8 cellular contexts compared by ENCODE assay signal in genomic region chr2:202634556-202635440, GRCh38. TPM values are rescaled to one million over a fixed set of nuclear protein-coding genes. Genes with fewer than 3 reads are reported as not detected.
A peak's percentile ranks its signal among the peaks of the same experiment; 100 is the strongest.
DNase-seq lines count a peak whose midpoint lies in the region; ATAC-seq and TF ChIP-seq lines count a peak whose summit lies in the region.

Gene FAM117B (plus strand): TSS chr2:202634969. CDS start chr2:202635188, 219 bp downstream.

- intact Hi-C loops in Panc1 (cut with micrococcal nuclease; ENCODE audit: unreplicated experiment): no loop called here

- H3K4me1 ChIP-seq in KMS-11 (ENCODE audit: low read depth, poor library complexity, severe bottlenecking): peaks cover 15% of the 10 kb centered on the region
- H3K4me1 ChIP-seq in Panc1 (ENCODE audit: control insufficient read depth, insufficient read depth, low read length): peaks cover 26% of the 10 kb centered on the region
- H3K4me1 ChIP-seq in muscle layer of colon (ENCODE audit: insufficient read depth, low read length): peaks cover 5% of the 10 kb centered on the region

- in situ Hi-C loops in Panc1 (cut with HindIII; ENCODE audit: low pct_unique_long_range_greater_than_20kb, low sequenced_read_pairs): no loop called here

- H3K36me3 ChIP-seq in KMS-11 (ENCODE audit: insufficient read depth): no peaks in the 10 kb centered on the region
- no peaks in the 10 kb centered on the region; the same call in 1 of the 2 replicates for H3K36me3 ChIP-seq in Panc1 (ENCODE audit: control insufficient read depth, insufficient read depth, low read length)
- H3K36me3 ChIP-seq in muscle layer of colon (ENCODE audit: insufficient read depth, low read length): no peaks in the 10 kb centered on the region

- H3K4me3 ChIP-seq in KMS-11 (IDR thresholded peaks at IDR 0.05; ENCODE audit: insufficient read depth, low read depth, low read length) (peak within 1 kb of the TSS; percentile 18), Panc1 (ENCODE audit: low read depth in 2 of 2, low read length in 2 of 2) (peak within 1 kb of the TSS; percentile 76 to 87), muscle layer of colon (ENCODE audit: low read depth in 1 of 2, low read length in 2 of 2) (peak within 1 kb of the TSS; percentile 74 to 87)

- H3K27ac ChIP-seq in KMS-11: peak within 1 kb of the TSS; percentile 67
- peak within 1 kb of the TSS; percentile 81 for H3K27ac ChIP-seq in Panc1 (ENCODE audit: low read length)
- H3K27ac ChIP-seq in muscle layer of colon (ENCODE audit: low read depth, low read length): peak within 1 kb of the TSS; percentile 86

- no peaks in the 10 kb centered on the region for H4K20me1 ChIP-seq in KMS-11 (ENCODE audit: insufficient read depth)

- TF ChIP-seq CTCF in KMS-11 (conservative IDR thresholded peaks at IDR 0.05; ENCODE audit: low read depth, low read length) (no peak), Panc1 (IDR thresholded peaks at IDR 0.05) (no peak)

- POLR2A ChIA-PET in Panc1 (lab: Charles Lee): interaction anchor here (0.6 kb wide), 2 partner anchors 47 to 1061 kb away, joined by 3 read pairs; no protein-coding TSS in a partner anchor

- no TSS peak for BruUV-seq in Panc1 (replicated peaks; lab: Mats Ljungman, UMichigan)

- no peaks in the 10 kb centered on the region for H3K9me3 ChIP-seq in Panc1 (ENCODE audit: control insufficient read depth, insufficient read depth, low read depth, low read length)
- H3K9me3 ChIP-seq in muscle layer of colon (ENCODE audit: low read length): no peaks in the 10 kb centered on the region

- H3K9ac ChIP-seq in KMS-11 (peak within 1 kb of the TSS; percentile 73), muscle layer of colon (ENCODE audit: low read length) (peak within 1 kb of the TSS; percentile 8)

- ATAC-seq in GM21786 (IDR thresholded peaks at IDR 0.05; ENCODE audit: unreplicated experiment) (peak; percentile 86), Panc1 (peak; percentile 96), esophagus mucosa (peak; percentile 98)

- peak within 1 kb of the TSS; percentile 91 for H2AFZ ChIP-seq in KMS-11 (ENCODE audit: low read depth)

- CTCF ChIA-PET in Panc1 (lab: Charles Lee): interaction anchor here (0.7 kb wide), 2 partner anchors 255 to 876 kb away, joined by 3 to 11 read pairs; no protein-coding TSS in a partner anchor

- peak within 1 kb of the TSS; percentile 80 for H3K4me2 ChIP-seq in KMS-11

- DNase-seq in DMS79 treated with DMSO at 0.1 percent for 48 hours (lab: John Stamatoyannopoulos, UW) (peak; percentile 93), Panc1 (ENCODE audit: low read depth, low spot score) (peak; percentile 62)
- peak; percentile 99 for DNase-seq in activated T-cell treated with anti-CD3 and anti-CD28 coated beads, Interleukin-2, amount 50 U/mL, for 48 hours
- peak; percentile 92 to 95 for DNase-seq in stimulated activated CD8-positive, alpha-beta memory T cell treated with anti-CD3 and anti-CD28 coated beads, Interleukin-7, amount 100 ng/mL, for 1 hour (ENCODE audit: low read depth in 2 of 2)

- peaks cover 7% of the 10 kb centered on the region; the same call in 1 of the 2 replicates for H3K79me2 ChIP-seq in KMS-11 (ENCODE audit: insufficient read depth, low read depth)

- no peaks in the 10 kb centered on the region for H3K27me3 ChIP-seq in KMS-11 (ENCODE audit: insufficient read depth, low read depth)
- no peaks in the 10 kb centered on the region for H3K27me3 ChIP-seq in Panc1 (ENCODE audit: control insufficient read depth, insufficient read depth, low read length)
- H3K27me3 ChIP-seq in muscle layer of colon (ENCODE audit: control insufficient read depth in 1 of 2, insufficient read depth in 2 of 2, low read length in 2 of 2): no peaks in the 10 kb centered on the region

RNA-seq across cellular contexts. Expression of gene FAM117B, which starts in this region (rescaled TPM):
- 7.8 TPM for total RNA-seq in Panc1 (2021; ENCODE audit: unreplicated experiment)
- polyA plus RNA-seq in Panc1 (2012; ENCODE audit: insufficient read length): 6.8 TPM
- total RNA-seq in esophagus mucosa: 10.0 TPM

Comparison
In these comparisons a context has a peak if more than half of its experiments do, and no peak if none do; other contexts are left out.
1. Peak in every context shown above with its lines: DNase-seq, ATAC-seq, H3K4me3 ChIP-seq and H3K27ac ChIP-seq.
2. H3K4me3 ChIP-seq: peak in every context shown above with its lines; median percentile 82 in Panc1; 80 in muscle layer of colon; 18 in KMS-11.